ENCODE assay signal across 9 cellular contexts in the genomic region with DNA sequence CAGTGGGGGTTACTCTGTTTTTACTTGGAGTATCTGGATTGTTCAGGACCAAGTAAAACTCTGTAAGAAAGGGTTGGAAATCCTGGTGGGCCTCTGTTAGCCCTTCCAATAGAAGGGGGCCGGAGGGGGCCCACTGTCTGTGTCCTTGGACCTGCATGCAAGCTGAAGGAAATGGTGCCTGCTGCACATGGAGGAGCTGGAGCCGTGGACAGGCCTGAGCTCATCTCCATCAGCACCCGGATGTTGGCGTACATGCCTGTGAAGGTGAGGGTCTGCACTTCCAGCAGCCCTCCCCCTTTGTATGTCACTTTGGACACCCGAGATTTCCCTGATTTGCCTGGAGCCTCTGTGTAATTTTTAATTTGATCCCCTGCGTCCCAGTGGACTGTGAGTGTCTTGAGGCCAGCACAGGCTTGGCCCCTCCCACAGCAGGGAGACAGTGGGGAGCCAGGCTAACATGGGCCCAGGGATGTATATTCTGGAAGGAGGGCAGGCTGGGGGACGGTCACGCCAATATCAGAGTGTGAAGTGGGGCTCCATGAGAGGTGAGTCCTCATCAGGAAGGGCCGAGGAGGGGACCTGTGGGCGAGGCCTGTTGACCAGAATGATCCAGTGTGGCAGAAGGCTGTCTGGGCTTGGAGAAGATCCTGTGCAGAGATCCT. TPM values are rescaled to one million over a fixed set of nuclear protein-coding genes. Genes with fewer than 3 reads are reported as not detected.
DNase-seq lines count a peak whose midpoint lies in the region; ATAC-seq and TF ChIP-seq lines count a peak whose summit lies in the region.
"Had no signal": no experiment of that assay in that cellular context is flagged by ENCODE, and none has a peak within 500 bp of the region (broad histone marks: within the 10 kb centered on the region; RNA-seq: fewer than 3 reads in every experiment).

No MANE protein-coding gene starts in this region.

- TF ChIP-seq CTCF in PC-9 (conservative IDR thresholded peaks at IDR 0.05) (no peak), progenitor cell of endocrine pancreas (IDR thresholded peaks at IDR 0.05; ENCODE audit: unreplicated experiment) (no peak)

- no peaks in the 10 kb centered on the region; the same call in 1 of the 2 replicates for H4K20me1 ChIP-seq in PC-9 (ENCODE audit: insufficient read depth)

- no peak for DNase-seq in CD4-positive, alpha-beta memory T cell
- no peak for DNase-seq in PC-9
- no peak for DNase-seq in central memory CD8-positive, alpha-beta T cell (ENCODE audit: low spot score in 2 of 2)
- no peak for DNase-seq in progenitor cell of endocrine pancreas (ENCODE audit: low spot score, unreplicated experiment)

- peak overlapping the region; percentile 81 for H3K4me2 ChIP-seq in PC-9

- H3F3A ChIP-seq in PC-9 (ENCODE audit: insufficient read depth, low read depth): peaks cover 41% of the 10 kb centered on the region

- no peak overlapping the region for H3K27ac ChIP-seq in CD4-positive, alpha-beta memory T cell (ENCODE audit: low read depth, low read length)
- H3K27ac ChIP-seq in PC-9: peak overlapping the region; percentile 85

- H3K9me3 ChIP-seq in CD4-positive, alpha-beta memory T cell (ENCODE audit: control insufficient read depth in 1 of 2, low read length in 2 of 2): no peaks in the 10 kb centered on the region
- H3K9me3 ChIP-seq in PC-9 (ENCODE audit: insufficient read depth, low read depth): no peaks in the 10 kb centered on the region

- CTCF ChIA-PET in CD4-positive, alpha-beta memory T cell (lab: Charles Lee; ENCODE audit: partially characterized antibody): no interaction called here
- CTCF ChIA-PET in PC-9 (lab: Charles Lee): no interaction called here

- H3K4me1 Mint-ChIP-seq in CD4-positive, alpha-beta memory T cell: peaks cover 25 to 66% (median 45%) of the 10 kb centered on the region in 4 donors
- peaks cover 66% of the 10 kb centered on the region for H3K4me1 Mint-ChIP-seq in central memory CD8-positive, alpha-beta T cell
- peaks cover 35% of the 10 kb centered on the region for H3K4me1 Mint-ChIP-seq in progenitor cell of endocrine pancreas (ENCODE audit: low read depth)

- no peak overlapping the region for H3K4me3 ChIP-seq in CD4-positive, alpha-beta memory T cell (ENCODE audit: low read length in 2 of 2)
- H3K4me3 ChIP-seq in PC-9: no peak overlapping the region; the same call in 1 of the 2 replicates
- H3K4me3 ChIP-seq: dorsolateral prefrontal cortex had no signal

- no peaks in the 10 kb centered on the region for H3K36me3 ChIP-seq in CD4-positive, alpha-beta memory T cell (ENCODE audit: insufficient read depth, low read length)
- H3K36me3 ChIP-seq in PC-9 (ENCODE audit: low read depth): no peaks in the 10 kb centered on the region

- no peaks in the 10 kb centered on the region for H3K27me3 ChIP-seq in CD4-positive, alpha-beta memory T cell (ENCODE audit: insufficient read depth, low read length)
- H3K27me3 ChIP-seq in PC-9 (ENCODE audit: insufficient read depth, low read depth): no peaks in the 10 kb centered on the region
- H3K27me3 ChIP-seq: dorsolateral prefrontal cortex had no signal

- no peaks in the 10 kb centered on the region for H3K36me3 Mint-ChIP-seq in CD4-positive, alpha-beta memory T cell
- H3K36me3 Mint-ChIP-seq in central memory CD8-positive, alpha-beta T cell (ENCODE audit: insufficient read depth): peaks cover 4% of the 10 kb centered on the region
- H3K36me3 Mint-ChIP-seq in progenitor cell of endocrine pancreas (ENCODE audit: insufficient read depth): peaks cover 6% of the 10 kb centered on the region

- no peak overlapping the region for H2AFZ ChIP-seq in PC-9

- H3K9me3 Mint-ChIP-seq in CD4-positive, alpha-beta memory T cell: peaks cover 0 to 3% (median 0%) of the 10 kb centered on the region in 8 donors
- H3K9me3 Mint-ChIP-seq in central memory CD8-positive, alpha-beta T cell: peaks cover 10% of the 10 kb centered on the region
- H3K9me3 Mint-ChIP-seq in progenitor cell of endocrine pancreas (ENCODE audit: low read depth): peaks cover 6% of the 10 kb centered on the region

- ATAC-seq in central memory CD8-positive, alpha-beta T cell (replicated peaks; ENCODE audit: extremely low read depth, poor library complexity, severe bottlenecking): no peak
- ATAC-seq in GM19452 (IDR thresholded peaks at IDR 0.05; ENCODE audit: unreplicated experiment) (no peak), GM21619 (IDR thresholded peaks at IDR 0.05; ENCODE audit: unreplicated experiment) (no peak), HG02798 (IDR thresholded peaks at IDR 0.05; ENCODE audit: poor library complexity, unreplicated experiment) (no peak), HG02973 (IDR thresholded peaks at IDR 0.05; ENCODE audit: unreplicated experiment) (no peak)

- POLR2A ChIA-PET in CD4-positive, alpha-beta memory T cell (lab: Charles Lee; ENCODE audit: partially characterized antibody): no interaction called here
- POLR2A ChIA-PET in PC-9 (lab: Charles Lee; ENCODE audit: unreplicated experiment): interaction anchor here (0.5 to 1.1 kb wide), 2 partner anchors 53 to 148 kb away, joined by 3 to 4 read pairs; no protein-coding TSS in a partner anchor

- peak overlapping the region in 5 of 7 donors; percentile 9 to 76 (median 28) for H3K27ac Mint-ChIP-seq in CD4-positive, alpha-beta memory T cell
- peak overlapping the region; percentile 96 for H3K27ac Mint-ChIP-seq in central memory CD8-positive, alpha-beta T cell (ENCODE audit: low read depth)
- peak overlapping the region; percentile 63 for H3K27ac Mint-ChIP-seq in progenitor cell of endocrine pancreas

- H3K4me1 ChIP-seq in CD4-positive, alpha-beta memory T cell (ENCODE audit: insufficient read depth, low read length): peaks cover 16% of the 10 kb centered on the region
- H3K4me1 ChIP-seq in PC-9 (replicated peaks; ENCODE audit: insufficient read depth): peaks cover 44% of the 10 kb centered on the region

- no TSS peak for BruUV-seq in PC-9 (replicated peaks; lab: Mats Ljungman, UMichigan)

- H3K9me2 ChIP-seq in PC-9 (ENCODE audit: insufficient read depth): no peaks in the 10 kb centered on the region

- no peaks in the 10 kb centered on the region for H3K27me3 Mint-ChIP-seq in CD4-positive, alpha-beta memory T cell
- H3K27me3 Mint-ChIP-seq in central memory CD8-positive, alpha-beta T cell: no peaks in the 10 kb centered on the region
- no peaks in the 10 kb centered on the region for H3K27me3 Mint-ChIP-seq in progenitor cell of endocrine pancreas

- H3K79me2 ChIP-seq in PC-9 (ENCODE audit: low read depth): peaks cover 92% of the 10 kb centered on the region

- intact Hi-C loops in CD4-positive, alpha-beta memory T cell (cut with micrococcal nuclease): no loop called here
- intact Hi-C loops in PC-9 (cut with micrococcal nuclease; ENCODE audit: unreplicated experiment): loop anchor here (1.0 to 2.0 kb wide), 3 partner anchors 17 to 121 kb away; a partner anchor contains a TSS

- H3K4me3 Mint-ChIP-seq in CD4-positive, alpha-beta memory T cell: peak overlapping the region in 4 of 8 donors; percentile 3 to 52 (median 34)
- H3K4me3 Mint-ChIP-seq in central memory CD8-positive, alpha-beta T cell: no peak overlapping the region
- no peak overlapping the region for H3K4me3 Mint-ChIP-seq in progenitor cell of endocrine pancreas (ENCODE audit: low read depth)

RNA-seq across cellular contexts. Expression of a gene that starts 16.8 kb away (rescaled TPM):
- 10 to 100 TPM; 18.9 to 20.9 TPM for total RNA-seq in CD4-positive, alpha-beta memory T cell
- 10 to 100 TPM; 11.5 to 12.6 TPM for polyA plus RNA-seq in CD4-positive, alpha-beta memory T cell
- total RNA-seq in PC-9 (2021): 104 and 121 TPM in 2 replicates
- 92.4 and 95.2 TPM in 2 replicates for total RNA-seq in progenitor cell of endocrine pancreas

Comparison
In these comparisons a context has a peak if more than half of its experiments do, and no peak if none do; other contexts are left out.
1. H3K27ac Mint-ChIP-seq: peak in every context shown above with its lines; median percentile 96 in central memory CD8-positive, alpha-beta T cell; 63 in progenitor cell of endocrine pancreas; 28 in CD4-positive, alpha-beta memory T cell.